Comparison of ENCODE assay signal across 21 cellular contexts in the genomic region with DNA sequence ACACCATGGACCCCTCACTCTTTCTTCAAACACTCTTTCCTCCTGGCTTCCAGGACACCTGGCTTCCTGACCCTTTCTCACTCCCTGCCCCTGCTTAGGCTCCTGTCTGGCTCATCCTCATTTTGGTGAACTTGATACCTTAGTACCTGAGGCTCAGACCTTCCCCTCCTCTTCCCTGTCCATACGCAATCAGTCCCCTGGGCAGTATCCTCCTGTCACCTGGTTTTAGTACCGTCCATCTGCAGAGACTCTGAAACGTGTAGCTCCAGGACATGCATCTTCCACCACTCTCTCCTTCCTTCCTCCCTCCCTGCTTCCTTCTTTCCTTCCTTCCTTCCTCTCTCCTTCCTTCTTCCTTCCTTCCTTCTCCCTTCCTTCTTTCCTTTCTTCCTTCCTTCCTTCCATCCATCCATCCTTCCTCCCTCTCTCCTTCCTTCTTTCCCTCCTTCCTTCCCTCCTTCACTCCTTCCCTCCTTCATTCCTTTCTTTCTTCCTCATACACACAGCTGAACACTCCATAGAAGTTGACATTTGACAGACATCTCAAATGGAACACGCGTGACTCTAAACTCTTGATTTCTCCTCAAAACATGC.
DNase-seq lines count a peak whose midpoint lies in the region; ATAC-seq and TF ChIP-seq lines count a peak whose summit lies in the region.
"Had no signal": no experiment of that assay in that cellular context is flagged by ENCODE, and none has a peak within 500 bp of the region (broad histone marks: within the 10 kb centered on the region; RNA-seq: fewer than 3 reads in every experiment).

No MANE protein-coding gene starts in this region.

- H3K9me3 Mint-ChIP-seq in activated naive CD8-positive, alpha-beta T cell treated with anti-CD3 and anti-CD28 coated beads, Interleukin-2, amount 10 ng/mL, durations not matched to agents 7 days and 5 days: no peaks in the 10 kb centered on the region
- H3K9me3 Mint-ChIP-seq in activated naive CD8-positive, alpha-beta T cell treated with anti-CD3 and anti-CD28 coated beads, Interleukin-2, amount 50 U/mL, for 24 hours: no peaks in the 10 kb centered on the region
- no peaks in the 10 kb centered on the region for H3K9me3 Mint-ChIP-seq in endodermal cell
- H3K9me3 Mint-ChIP-seq: CD8-positive, alpha-beta T cell; H9 had no signal

- H3K9ac ChIP-seq in endodermal cell (ENCODE audit: extremely low read depth, low read length, poor library complexity, severe bottlenecking): no peak overlapping the region
- H3K9ac ChIP-seq in mammary epithelial cell (ENCODE audit: insufficient read depth, low read length): no peak overlapping the region
- H3K9ac ChIP-seq: BLaER1, GM23248 had no signal

- no peak for TF ChIP-seq CTCF in HEK293 (tag by site-specific recombination; IDR thresholded peaks at IDR 0.05)
- no peak for TF ChIP-seq CTCF in endodermal cell (conservative IDR thresholded peaks at IDR 0.05)
- no peak for TF ChIP-seq CTCF in mammary epithelial cell (conservative IDR thresholded peaks at IDR 0.05 in 1 of 2, IDR thresholded peaks at IDR 0.05 in 1 of 2; ENCODE audit: extremely low read depth in 1 of 2, insufficient read depth in 1 of 2, low read depth in 1 of 2, low read length in 2 of 2)

- H3K4me1 Mint-ChIP-seq in activated naive CD8-positive, alpha-beta T cell treated with anti-CD3 and anti-CD28 coated beads, Interleukin-2, amount 10 ng/mL, durations not matched to agents 7 days and 5 days: peaks cover 2% of the 10 kb centered on the region
- no peaks in the 10 kb centered on the region for H3K4me1 Mint-ChIP-seq in activated naive CD8-positive, alpha-beta T cell treated with anti-CD3 and anti-CD28 coated beads, Interleukin-2, amount 50 U/mL, for 24 hours
- peaks cover 14% of the 10 kb centered on the region for H3K4me1 Mint-ChIP-seq in endodermal cell
- H3K4me1 Mint-ChIP-seq: B cell; CD4-positive, CD25-positive, alpha-beta regulatory T cell had no signal

- peak overlapping the region; percentile 22 for H3K27ac Mint-ChIP-seq in activated naive CD8-positive, alpha-beta T cell treated with anti-CD3 and anti-CD28 coated beads, Interleukin-2, amount 10 ng/mL, durations not matched to agents 7 days and 5 days
- no peak overlapping the region for H3K27ac Mint-ChIP-seq in activated naive CD8-positive, alpha-beta T cell treated with anti-CD3 and anti-CD28 coated beads, Interleukin-2, amount 50 U/mL, for 24 hours
- no peak overlapping the region for H3K27ac Mint-ChIP-seq in endodermal cell
- H3K27ac Mint-ChIP-seq: B cell; CD8-positive, alpha-beta T cell; H9; HFFc6 had no signal

- no peaks in the 10 kb centered on the region for H3K36me3 ChIP-seq in HEK293 (ENCODE audit: control insufficient read depth in 2 of 2, insufficient read depth in 1 of 2, low read length in 2 of 2)
- H3K36me3 ChIP-seq in endodermal cell (ENCODE audit: control insufficient read depth, insufficient read depth, low read length): no peaks in the 10 kb centered on the region
- H3K36me3 ChIP-seq in mammary epithelial cell (ENCODE audit: insufficient read depth, low read length): no peaks in the 10 kb centered on the region
- H3K36me3 ChIP-seq: BLaER1 had no signal

- H3K27ac ChIP-seq in HEK293 (ENCODE audit: extremely low read depth, low read depth, low read length): no peak overlapping the region
- H3K27ac ChIP-seq in endodermal cell (ENCODE audit: low read depth, low read length): no peak overlapping the region
- no peak overlapping the region for H3K27ac ChIP-seq in mammary epithelial cell (ENCODE audit: insufficient read depth, low read depth, low read length)
- H3K27ac ChIP-seq: 22Rv1, BLaER1, C4-2B, GM23248 had no signal

- H3K4me2 ChIP-seq in mammary epithelial cell (ENCODE audit: insufficient read depth, low read depth, low read length): no peak overlapping the region
- H3K4me2 ChIP-seq: BLaER1 had no signal

- DNase-seq in activated naive CD8-positive, alpha-beta T cell treated with anti-CD3 and anti-CD28 coated beads, Interleukin-2, amount 10 ng/mL, durations not matched to agents 7 days and 5 days: no peak
- no peak for DNase-seq in activated naive CD8-positive, alpha-beta T cell treated with anti-CD3 and anti-CD28 coated beads, Interleukin-2, amount 50 U/mL, for 24 hours
- DNase-seq in endodermal cell: peak; percentile 17
- DNase-seq in posterior vena cava (ENCODE audit: low spot score): peak; percentile 16
- DNase-seq in mammary epithelial cell: no peak
- DNase-seq: Caco-2; CD4-positive, CD25-positive, alpha-beta regulatory T cell; CD8-positive, alpha-beta T cell; DMS153; DND-41; GM23248; H9; HFFc6 had no signal

- H3K9me3 ChIP-seq in HEK293 (ENCODE audit: control insufficient read depth, insufficient read depth, low read depth, low read length) (no peaks in the 10 kb centered on the region), endodermal cell (ENCODE audit: control insufficient read depth, low read length) (no peaks in the 10 kb centered on the region), mammary epithelial cell (replicated peaks; ENCODE audit: insufficient read depth, low read length) (peaks cover 29% of the 10 kb centered on the region)
- H3K9me3 ChIP-seq: BLaER1, Caco-2 had no signal

- H3K4me1 ChIP-seq in HEK293 (ENCODE audit: control insufficient read depth, insufficient read depth, low read length) (peaks cover 12% of the 10 kb centered on the region), endodermal cell (ENCODE audit: control insufficient read depth, insufficient read depth, low read length) (no peaks in the 10 kb centered on the region), mammary epithelial cell (ENCODE audit: insufficient read depth, low read length) (no peaks in the 10 kb centered on the region)
- H3K4me1 ChIP-seq: Caco-2 had no signal

- H3K36me3 Mint-ChIP-seq in activated naive CD8-positive, alpha-beta T cell treated with anti-CD3 and anti-CD28 coated beads, Interleukin-2, amount 10 ng/mL, durations not matched to agents 7 days and 5 days: no peaks in the 10 kb centered on the region
- H3K36me3 Mint-ChIP-seq in activated naive CD8-positive, alpha-beta T cell treated with anti-CD3 and anti-CD28 coated beads, Interleukin-2, amount 50 U/mL, for 24 hours (ENCODE audit: low read depth): no peaks in the 10 kb centered on the region
- no peaks in the 10 kb centered on the region for H3K36me3 Mint-ChIP-seq in endodermal cell (ENCODE audit: low read depth)
- H3K36me3 Mint-ChIP-seq: CD4-positive, CD25-positive, alpha-beta regulatory T cell; CD8-positive, alpha-beta T cell had no signal

- BruUV-seq in mammary epithelial cell (replicated peaks; lab: Mats Ljungman, UMichigan): no TSS peak

- no peak overlapping the region for H2AFZ ChIP-seq in mammary epithelial cell (ENCODE audit: low read depth, low read length)
- H2AFZ ChIP-seq: GM23248 had no signal

- in situ Hi-C loops in mammary epithelial cell (cut with MboI; ENCODE audit: low sequenced_read_pairs in 2 of 2): no loop called here

- WGBS in endodermal cell (ENCODE audit: insufficient coverage in 1 of 2, insufficient read length in 1 of 2), 2 experiments: 88 to 91% methylated on average over 5 of the region's 5 CpGs
- 80% methylated on average over 4 of the region's 5 CpGs for WGBS in mammary epithelial cell (ENCODE audit: low coverage, missing lambda C conversion rate)

- dilution Hi-C loops in mammary epithelial cell (cut with HindIII; ENCODE audit: low sequenced_read_pairs): no loop called here

- peaks cover 13% of the 10 kb centered on the region for H3K27me3 Mint-ChIP-seq in activated naive CD8-positive, alpha-beta T cell treated with anti-CD3 and anti-CD28 coated beads, Interleukin-2, amount 10 ng/mL, durations not matched to agents 7 days and 5 days
- H3K27me3 Mint-ChIP-seq in activated naive CD8-positive, alpha-beta T cell treated with anti-CD3 and anti-CD28 coated beads, Interleukin-2, amount 50 U/mL, for 24 hours: peaks cover 32% of the 10 kb centered on the region
- H3K27me3 Mint-ChIP-seq in endodermal cell (ENCODE audit: insufficient read depth): peaks cover 20% of the 10 kb centered on the region

- no peaks in the 10 kb centered on the region for H3K79me2 ChIP-seq in mammary epithelial cell (ENCODE audit: insufficient read depth, low read length)

- no peak overlapping the region for H3K4me3 Mint-ChIP-seq in activated naive CD8-positive, alpha-beta T cell treated with anti-CD3 and anti-CD28 coated beads, Interleukin-2, amount 10 ng/mL, durations not matched to agents 7 days and 5 days
- no peak overlapping the region for H3K4me3 Mint-ChIP-seq in activated naive CD8-positive, alpha-beta T cell treated with anti-CD3 and anti-CD28 coated beads, Interleukin-2, amount 50 U/mL, for 24 hours
- no peak overlapping the region for H3K4me3 Mint-ChIP-seq in endodermal cell
- H3K4me3 Mint-ChIP-seq: B cell; CD4-positive, CD25-positive, alpha-beta regulatory T cell; CD8-positive, alpha-beta T cell; H9; HFFc6 had no signal

- CTCF ChIA-PET in HEK293 (lab: Yijun Ruan, JAX) (no interaction called here), mammary epithelial cell (lab: Charles Lee; ENCODE audit: low non-redundant PET) (no interaction called here)

- TF ChIP-seq POLR2A in GM18505 (IDR thresholded peaks at IDR 0.05; ENCODE audit: borderline replicate concordance, extremely low read depth, insufficient read depth, insufficient read length): no peak

- H3K27me3 ChIP-seq in endodermal cell (ENCODE audit: control insufficient read depth, insufficient read depth, low read length, poor library complexity, severe bottlenecking): no peaks in the 10 kb centered on the region
- H3K27me3 ChIP-seq in mammary epithelial cell (ENCODE audit: insufficient read depth, low read length): no peaks in the 10 kb centered on the region
- H3K27me3 ChIP-seq: BLaER1 had no signal

- no peak overlapping the region for H3K4me3 ChIP-seq in HEK293 (ENCODE audit: low read depth, low read length)
- H3K4me3 ChIP-seq in endodermal cell (ENCODE audit: low read length): no peak overlapping the region
- no peak overlapping the region for H3K4me3 ChIP-seq in mammary epithelial cell (replicated peaks in 1 of 3; ENCODE audit: insufficient read depth in 1 of 3, low read depth in 2 of 3, low read length in 3 of 3)
- H3K4me3 ChIP-seq: BLaER1, GM23248 had no signal

- intact Hi-C loops in posterior vena cava (cut with DNase I): no loop called here
- intact Hi-C loops in mammary epithelial cell (cut with micrococcal nuclease): no loop called here

- no peaks in the 10 kb centered on the region for H4K20me1 ChIP-seq in mammary epithelial cell (ENCODE audit: insufficient read depth, low read length)
- H4K20me1 ChIP-seq: BLaER1 had no signal

- no peak for ATAC-seq in activated naive CD8-positive, alpha-beta T cell treated with anti-CD3 and anti-CD28 coated beads, Interleukin-2, amount 10 ng/mL, durations not matched to agents 7 days and 5 days (ENCODE audit: low read depth)
- no peak for ATAC-seq in activated naive CD8-positive, alpha-beta T cell treated with anti-CD3 and anti-CD28 coated beads, Interleukin-2, amount 50 U/mL, for 24 hours
- no peak for ATAC-seq in HG02970 (IDR thresholded peaks at IDR 0.05; ENCODE audit: low FRiP score, unreplicated experiment)
- no peak for ATAC-seq in GM18505 (IDR thresholded peaks at IDR 0.05; ENCODE audit: unreplicated experiment)
- ATAC-seq: CD8-positive, alpha-beta T cell; HCT116 had no signal

- POLR2A ChIA-PET in activated naive CD8-positive, alpha-beta T cell treated with anti-CD3 and anti-CD28 coated beads, Interleukin-2, amount 10 ng/mL, durations not matched to agents 7 days and 5 days (lab: Charles Lee): no interaction called here
- POLR2A ChIA-PET in HEK293 (lab: Yijun Ruan, JAX): no interaction called here

Comparison
In these comparisons a context has a peak if more than half of its experiments do, and no peak if none do; other contexts are left out.
1. DNase-seq: peak in endodermal cell (single experiment) and posterior vena cava (single experiment); none in activated naive CD8-positive, alpha-beta T cell treated with anti-CD3 and anti-CD28 coated beads, Interleukin-2, amount 10 ng/mL, durations not matched to agents 7 days and 5 days (single experiment), activated naive CD8-positive, alpha-beta T cell treated with anti-CD3 and anti-CD28 coated beads, Interleukin-2, amount 50 U/mL, for 24 hours (single experiment) and mammary epithelial cell (single experiment).